Comparison of ENCODE assay signal across 23 cellular contexts in the genomic region with DNA sequence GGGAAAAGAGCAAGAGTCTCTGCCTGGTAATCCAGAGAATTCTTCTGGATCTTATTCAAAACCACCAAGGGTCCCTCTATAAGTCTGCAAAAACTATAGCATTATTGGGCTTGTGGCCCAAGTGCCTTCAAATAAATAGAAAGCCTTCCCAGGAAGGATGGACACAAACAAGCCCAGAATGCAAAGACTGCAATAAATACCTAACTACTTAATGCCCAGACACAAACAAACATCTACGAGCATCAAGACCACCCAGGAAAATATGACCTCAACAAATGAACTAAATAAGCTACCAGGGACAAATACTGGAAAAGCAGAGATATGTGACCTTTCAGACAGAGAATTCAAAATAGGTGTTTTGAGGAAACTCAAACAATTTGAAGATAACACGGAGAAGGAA.
"Had no signal": no experiment of that assay in that cellular context is flagged by ENCODE, and none has a peak within 500 bp of the region (broad histone marks: within the 10 kb centered on the region; RNA-seq: fewer than 3 reads in every experiment).

No MANE protein-coding gene starts in this region.

- DNase-seq: naive thymus-derived CD8-positive, alpha-beta T cell; nephron progenitor cell; nucleus accumbens; pancreas; psoas muscle; right cardiac atrium; right lobe of liver; sigmoid colon; small intestine; stimulated activated CD4-positive, alpha-beta T cell treated with anti-CD3 and anti-CD28 coated beads, Interleukin-15, amount 100 ng/mL, for 24 hours; stimulated activated CD4-positive, alpha-beta T cell treated with anti-CD3 and anti-CD28 coated beads, Interleukin-2, amount 100 ng/mL, for 24 hours; stimulated activated CD4-positive, alpha-beta T cell treated with anti-CD3 and anti-CD28 coated beads, Interleukin-2, amount 100 ng/mL, for 48 hours; stimulated activated CD4-positive, alpha-beta T cell treated with anti-CD3 and anti-CD28 coated beads, Interleukin-4, amount 100 ng/mL, for 24 hours; stimulated activated naive B cell treated with anti-CD40 and anti-IgM and Interleukin-4, amounts not matched to agents 10 μg/mL and 1 μg/mL and 100 μg/mL, for 72 hours; stimulated activated naive CD4-positive, alpha-beta T cell treated with Interleukin-2 at 50 U/mL for 16 hours; stomach; testis; tibial artery; transverse colon; upper lobe of right lung; uterus had no signal

- H3K27me3 ChIP-seq: neutrophil, pancreas, right lobe of liver, sigmoid colon, stomach, suprapubic skin, testis, tibial artery, transverse colon, upper lobe of right lung, uterus had no signal

- H3K4me1 ChIP-seq: pancreas, psoas muscle, right lobe of liver, sigmoid colon, stomach, suprapubic skin, testis, tibial artery, transverse colon, upper lobe of right lung, uterus had no signal

- H3K36me3 ChIP-seq: neutrophil, pancreas, right lobe of liver, sigmoid colon, stomach, suprapubic skin, tibial artery, transverse colon, upper lobe of right lung, uterus had no signal

- H3K4me3 ChIP-seq: pancreas, psoas muscle, right lobe of liver, sigmoid colon, stomach, suprapubic skin, testis, tibial artery, transverse colon, upper lobe of right lung, uterus had no signal

- H3K9me3 ChIP-seq: neutrophil, pancreas, right lobe of liver, sigmoid colon, suprapubic skin, testis, tibial artery, transverse colon, upper lobe of right lung, uterus had no signal

- H3K27ac ChIP-seq: neutrophil, pancreas, psoas muscle, right lobe of liver, sigmoid colon, stomach, suprapubic skin, testis, tibial artery, transverse colon, upper lobe of right lung, uterus had no signal
